Comparison of ENCODE assay signal across 9 cellular contexts in the genomic region with DNA sequence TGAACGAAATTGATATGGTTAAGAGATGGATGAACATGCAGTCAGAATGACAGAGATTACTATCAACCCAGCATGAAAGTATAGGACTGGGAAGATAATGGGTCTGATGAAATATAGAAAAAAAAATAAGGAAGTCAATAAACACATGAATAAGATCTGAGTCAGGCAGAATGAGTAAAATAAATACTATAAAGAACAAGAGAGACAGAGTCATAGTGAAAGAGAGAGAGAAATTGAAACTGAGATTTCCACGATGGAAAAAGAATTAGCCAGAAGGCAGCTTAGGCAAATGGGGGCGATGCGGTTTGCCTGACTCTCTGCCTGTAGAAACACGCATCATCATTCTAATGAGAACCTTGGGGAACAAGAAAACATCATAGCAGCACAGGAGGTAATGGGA. TPM values are rescaled to one million over a fixed set of nuclear protein-coding genes. Genes with fewer than 3 reads are reported as not detected.
A peak's percentile ranks its signal among the peaks of the same experiment; 100 is the strongest.
DNase-seq lines count a peak whose midpoint lies in the region; ATAC-seq and TF ChIP-seq lines count a peak whose summit lies in the region.
"Had no signal": no experiment of that assay in that cellular context is flagged by ENCODE, and none has a peak within 500 bp of the region (broad histone marks: within the 10 kb centered on the region; RNA-seq: fewer than 3 reads in every experiment).

No MANE protein-coding gene starts in this region.

- no peaks in the 10 kb centered on the region for H3K27me3 ChIP-seq in lower lobe of right lung (ENCODE audit: low read depth)

- H3K4me1 Mint-ChIP-seq in activated naive CD8-positive, alpha-beta T cell treated with anti-CD3 and anti-CD28 coated beads for 36 hours, result peaks cover 3% of the 10 kb centered on the region

- no peak overlapping the region for H3K4me3 ChIP-seq in lower lobe of right lung

- H3K9me3 ChIP-seq in lower lobe of right lung, result no peaks in the 10 kb centered on the region

- ATAC-seq in GM19463 (IDR thresholded peaks at IDR 0.05; ENCODE audit: unreplicated experiment) (peak; percentile 87), HG03139 (IDR thresholded peaks at IDR 0.05; ENCODE audit: unreplicated experiment) (peak; percentile 84), lower lobe of right lung (no peak)

- H3K27me3 Mint-ChIP-seq in activated naive CD8-positive, alpha-beta T cell treated with anti-CD3 and anti-CD28 coated beads for 36 hours, result no peaks in the 10 kb centered on the region

- intact Hi-C loops in lower lobe of right lung (cut with DNase I), result no loop called here

- no peaks in the 10 kb centered on the region for H3K36me3 ChIP-seq in lower lobe of right lung

- TF ChIP-seq CTCF in lower lobe of right lung (IDR thresholded peaks at IDR 0.05), result no peak

- H3K4me3 Mint-ChIP-seq in activated naive CD8-positive, alpha-beta T cell treated with anti-CD3 and anti-CD28 coated beads for 36 hours, result no peak overlapping the region

- DNase-seq in AG20443 (ENCODE audit: low spot score) (peak; percentile 31), KG1 (lab: John Stamatoyannopoulos, UW) (no peak), NCI-H1694 treated with DMSO at 0.1 percent for 48 hours (lab: John Stamatoyannopoulos, UW) (no peak), HuH-7.5 (ENCODE audit: low spot score) (no peak), lower lobe of right lung (no peak)
- DNase-seq in activated naive CD8-positive, alpha-beta T cell treated with anti-CD3 and anti-CD28 coated beads for 36 hours, result peak; percentile 3
- DNase-seq: kidney had no signal

- H3K27ac Mint-ChIP-seq in activated naive CD8-positive, alpha-beta T cell treated with anti-CD3 and anti-CD28 coated beads for 36 hours, result no peak overlapping the region

- H3K9me3 Mint-ChIP-seq in activated naive CD8-positive, alpha-beta T cell treated with anti-CD3 and anti-CD28 coated beads for 36 hours, result peaks cover 5% of the 10 kb centered on the region

- no peak overlapping the region for H3K27ac ChIP-seq in lower lobe of right lung

- H3K36me3 Mint-ChIP-seq in activated naive CD8-positive, alpha-beta T cell treated with anti-CD3 and anti-CD28 coated beads for 36 hours, result no peaks in the 10 kb centered on the region

- no peaks in the 10 kb centered on the region for H3K4me1 ChIP-seq in lower lobe of right lung

RNA-seq across cellular contexts. Expression of gene SEMA3D, which starts 26.6 kb away (rescaled TPM):
- total RNA-seq in activated naive CD8-positive, alpha-beta T cell treated with anti-CD3 and anti-CD28 coated beads for 36 hours, result not detected
- 8.0 TPM for total RNA-seq in lower lobe of right lung

Comparison
In these comparisons a context has a peak if more than half of its experiments do, and no peak if none do; other contexts are left out.
1. DNase-seq: peak in AG20443 (single experiment) and activated naive CD8-positive, alpha-beta T cell treated with anti-CD3 and anti-CD28 coated beads for 36 hours (single experiment); none in KG1 (single experiment), NCI-H1694 treated with DMSO at 0.1 percent for 48 hours (single experiment), HuH-7.5 (single experiment) and lower lobe of right lung (single experiment).
2. ATAC-seq: peak in GM19463 (single experiment) and HG03139 (single experiment); none in lower lobe of right lung (0 of 2).